In the genomic region with DNA sequence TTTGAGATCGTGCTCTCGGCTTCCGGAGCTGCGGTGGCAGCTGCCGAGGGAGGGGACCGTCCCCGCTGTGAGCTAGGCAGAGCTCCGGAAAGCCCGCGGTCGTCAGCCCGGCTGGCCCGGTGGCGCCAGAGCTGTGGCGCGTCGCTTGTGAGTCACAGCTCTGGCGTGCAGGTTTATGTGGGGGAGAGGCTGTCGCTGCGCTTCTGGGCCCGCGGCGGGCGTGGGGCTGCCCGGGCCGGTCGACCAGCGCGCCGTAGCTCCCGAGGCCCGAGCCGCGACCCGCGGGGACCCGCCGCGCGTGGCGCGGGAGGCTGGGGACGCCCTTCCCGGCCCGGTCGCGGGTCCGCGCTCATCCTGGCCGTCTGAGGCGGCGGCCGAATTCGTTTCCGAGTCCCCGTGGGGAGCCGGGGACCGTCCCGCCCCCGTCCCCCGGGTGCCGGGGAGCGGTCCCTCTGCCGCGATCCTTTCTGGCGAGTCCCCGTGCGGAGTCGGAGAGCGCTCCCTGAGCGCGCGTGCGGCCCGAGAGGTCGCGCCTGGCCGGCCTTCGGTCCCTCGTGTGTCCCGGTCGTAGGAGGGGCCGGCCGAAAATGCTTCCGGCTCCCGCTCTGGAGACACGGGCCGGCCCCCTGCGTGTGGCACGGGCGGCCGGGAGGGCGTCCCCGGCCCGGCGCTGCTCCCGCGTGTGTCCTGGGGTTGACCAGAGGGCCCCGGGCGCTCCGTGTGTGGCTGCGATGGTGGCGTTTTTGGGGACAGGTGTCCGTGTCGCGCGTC, we compare ENCODE assay signal across 8 cellular contexts.
DNase-seq lines count a peak whose midpoint lies in the region; ATAC-seq, FAIRE-seq and TF ChIP-seq lines count a peak whose summit lies in the region.
"Not testable (repeated sequence)": the region's sequence is repeated elsewhere in the genome, so short reads cannot be mapped to it uniquely, and the experiment has no call there.

No MANE protein-coding gene starts in this region.

- TF ChIP-seq POLR2A in right lobe of liver (IDR thresholded peaks at IDR 0.05), result not testable (repeated sequence)

- not testable (repeated sequence) for FAIRE-seq in pancreas (lab: Jason Lieb, UNC)

- POLR2A ChIA-PET in activated naive CD8-positive, alpha-beta T cell treated with anti-CD3 and anti-CD28 coated beads, Interleukin-2, amount 10 ng/mL, durations not matched to agents 7 days and 5 days (lab: Charles Lee), result not testable (repeated sequence)

- H3K36me3 Mint-ChIP-seq in T-helper 17 cell (ENCODE audit: low read depth); activated naive CD8-positive, alpha-beta T cell treated with anti-CD3 and anti-CD28 coated beads, Interleukin-2, amount 10 ng/mL, durations not matched to agents 7 days and 5 days: not testable (repeated sequence)

- not testable (repeated sequence) for H3K4me1 Mint-ChIP-seq in T-helper 17 cell; activated naive CD8-positive, alpha-beta T cell treated with anti-CD3 and anti-CD28 coated beads, Interleukin-2, amount 10 ng/mL, durations not matched to agents 7 days and 5 days

- not testable (repeated sequence) for H3K9ac ChIP-seq in DND-41 (ENCODE audit: low read depth, low read length)

- not testable (repeated sequence) for H3K79me2 ChIP-seq in DND-41 (ENCODE audit: insufficient read depth, low read length)

- not testable (repeated sequence) for H3K36me3 ChIP-seq in DND-41 (ENCODE audit: insufficient read depth, low read length); right lobe of liver; pancreas; aorta (ENCODE audit: control insufficient read depth in 1 of 2, insufficient read depth in 2 of 2, low read length in 1 of 2)

- not testable (repeated sequence) for H3K27me3 ChIP-seq in DND-41 (ENCODE audit: insufficient read depth, low read length, poor library complexity); right lobe of liver; pancreas; aorta (ENCODE audit: control insufficient read depth in 1 of 2, insufficient read depth in 2 of 2, low read length in 1 of 2)

- H3K4me3 ChIP-seq in DND-41 (ENCODE audit: low read depth in 1 of 2, low read length in 2 of 2); right lobe of liver; pancreas; aorta (ENCODE audit: low read length in 2 of 2): not testable (repeated sequence)

- not testable (repeated sequence) for H3K4me2 ChIP-seq in DND-41 (ENCODE audit: insufficient read depth, low read length)

- H4K20me1 ChIP-seq in DND-41 (ENCODE audit: insufficient read depth, low read length), result not testable (repeated sequence)

- not testable (repeated sequence) for H3K4me3 Mint-ChIP-seq in T-helper 17 cell; activated naive CD8-positive, alpha-beta T cell treated with anti-CD3 and anti-CD28 coated beads, Interleukin-2, amount 10 ng/mL, durations not matched to agents 7 days and 5 days

- not testable (repeated sequence) for H3K9me3 ChIP-seq in DND-41 (ENCODE audit: insufficient read depth, low read length, severe bottlenecking); T-helper 17 cell (ENCODE audit: control insufficient read depth, low read length, poor library complexity, severe bottlenecking); right lobe of liver; pancreas; aorta (ENCODE audit: control insufficient read depth, low read length)

- not testable (repeated sequence) for DNase-seq in DND-41; T-helper 17 cell; activated naive CD8-positive, alpha-beta T cell treated with anti-CD3 and anti-CD28 coated beads, Interleukin-2, amount 10 ng/mL, durations not matched to agents 7 days and 5 days; Right ventricle myocardium superior; right lobe of liver; pancreas; aorta

- H3K27ac Mint-ChIP-seq in T-helper 17 cell; activated naive CD8-positive, alpha-beta T cell treated with anti-CD3 and anti-CD28 coated beads, Interleukin-2, amount 10 ng/mL, durations not matched to agents 7 days and 5 days: not testable (repeated sequence)

- not testable (repeated sequence) for H3K27ac ChIP-seq in DND-41 (ENCODE audit: low read length); right lobe of liver; pancreas; aorta (ENCODE audit: low read depth in 1 of 2, low read length in 2 of 2)

- intact Hi-C loops in Right ventricle myocardium superior (cut with DNase I); right lobe of liver (cut with DNase I); pancreas (cut with DNase I); aorta (cut with DNase I): not testable (repeated sequence)

- not testable (repeated sequence) for H3K4me1 ChIP-seq in DND-41 (ENCODE audit: insufficient read depth, low read length); right lobe of liver; pancreas; aorta (ENCODE audit: control insufficient read depth in 1 of 2, insufficient read depth in 2 of 2, low read length in 2 of 2)

- not testable (repeated sequence) for H3K27me3 Mint-ChIP-seq in T-helper 17 cell; activated naive CD8-positive, alpha-beta T cell treated with anti-CD3 and anti-CD28 coated beads, Interleukin-2, amount 10 ng/mL, durations not matched to agents 7 days and 5 days

- not testable (repeated sequence) for H3K9me3 Mint-ChIP-seq in activated naive CD8-positive, alpha-beta T cell treated with anti-CD3 and anti-CD28 coated beads, Interleukin-2, amount 10 ng/mL, durations not matched to agents 7 days and 5 days

- no CpG with 5 or more reads among the region's 107 CpGs for whole genome bisulfite sequencing in right lobe of liver (ENCODE audit: insufficient coverage, low coverage, low lambda C conversion rate, missing lambda C conversion rate)
- WGBS in pancreas, 2 donors, result no CpG with 5 or more reads among the region's 107 CpGs
- no CpG with 5 or more reads among the region's 107 CpGs for WGBS in aorta, 2 donors

- not testable (repeated sequence) for TF ChIP-seq CTCF in DND-41 (IDR thresholded peaks at IDR 0.05; ENCODE audit: borderline replicate concordance, extremely low read depth, low read length, poor library complexity, severe bottlenecking); right lobe of liver (IDR thresholded peaks at IDR 0.05); pancreas (IDR thresholded peaks at IDR 0.05)

- ATAC-seq in DND-41 (ENCODE audit: insufficient read depth, low read depth) (peak; percentile 88), HG03039 (IDR thresholded peaks at IDR 0.05; ENCODE audit: unreplicated experiment) (peak; percentile 95), T-helper 17 cell (peak; percentile 54), Right ventricle myocardium superior (ENCODE audit: poor library complexity) (peak; percentile 100), right lobe of liver (peak; percentile 98 to 100 (median 100)), pancreas (peak; percentile 98 to 100 (median 100)), aorta (ENCODE audit: low FRiP score) (peak; percentile 100)
- peak; percentile 100 for ATAC-seq in activated naive CD8-positive, alpha-beta T cell treated with anti-CD3 and anti-CD28 coated beads, Interleukin-2, amount 10 ng/mL, durations not matched to agents 7 days and 5 days (ENCODE audit: low read depth)

- H2AFZ ChIP-seq in DND-41 (ENCODE audit: low read depth, low read length), result not testable (repeated sequence)
